18 cellular contexts compared by ENCODE assay signal in the genomic region with DNA sequence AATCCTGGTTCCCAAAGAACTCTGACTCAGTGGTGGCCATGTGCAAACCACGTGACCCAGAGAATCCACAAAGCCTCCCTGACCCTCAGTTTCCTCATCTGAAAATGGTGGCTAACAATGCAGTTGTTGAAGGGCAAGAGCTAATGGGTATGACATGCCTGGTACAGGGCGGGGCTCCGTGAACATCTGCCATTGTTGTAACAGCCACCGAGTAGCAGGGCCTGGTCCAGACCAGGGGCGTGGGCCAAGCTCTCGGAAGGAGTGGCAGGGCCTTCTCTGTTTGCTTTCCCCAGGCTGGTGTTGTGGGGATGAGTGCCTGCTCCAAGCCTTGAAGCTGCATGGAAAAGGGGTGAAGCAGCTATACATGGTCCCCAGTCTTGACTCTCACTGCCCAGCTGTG. TPM values are rescaled to one million over a fixed set of nuclear protein-coding genes. Genes with fewer than 3 reads are reported as not detected.
DNase-seq lines count a peak whose midpoint lies in the region; ATAC-seq and TF ChIP-seq lines count a peak whose summit lies in the region.
"Had no signal": no experiment of that assay in that cellular context is flagged by ENCODE, and none has a peak within 500 bp of the region (broad histone marks: within the 10 kb centered on the region; RNA-seq: fewer than 3 reads in every experiment).

No MANE protein-coding gene starts in this region.

- ATAC-seq in central memory CD8-positive, alpha-beta T cell (replicated peaks; ENCODE audit: extremely low read depth, poor library complexity, severe bottlenecking) = no peak
- no peak for ATAC-seq in HG03571 (IDR thresholded peaks at IDR 0.05; ENCODE audit: unreplicated experiment)
- ATAC-seq: activated CD4-positive, CD25-positive, alpha-beta regulatory T cell treated with anti-CD3 and anti-CD28 coated beads, Interleukin-2, amount 50 U/mL, for 24 hours; activated T-cell treated with anti-CD3 and anti-CD28 coated beads, Interleukin-2, amount 50 U/mL, for 4 hours; left lung; Right ventricle myocardium inferior; upper lobe of right lung had no signal

- H3K27me3 ChIP-seq in osteoblast (ENCODE audit: insufficient read depth, low read length) = no peaks in the 10 kb centered on the region
- H3K27me3 ChIP-seq: left lung, stomach, upper lobe of right lung had no signal

- H3K9me3 ChIP-seq in KOPT-K1 (ENCODE audit: insufficient read depth, low read length, poor library complexity, severe bottlenecking) (no peaks in the 10 kb centered on the region), osteoblast (ENCODE audit: low read depth, low read length) (no peaks in the 10 kb centered on the region)
- H3K9me3 ChIP-seq: left lung, stomach, upper lobe of right lung had no signal

- intact Hi-C loops in activated CD4-positive, alpha-beta memory T cell treated with anti-CD3 and anti-CD28 coated beads for 36 hours (cut with micrococcal nuclease) = no loop called here

- H3K4me3 Mint-ChIP-seq in activated CD4-positive, alpha-beta memory T cell treated with anti-CD3 and anti-CD28 coated beads for 36 hours = no peak overlapping the region
- no peak overlapping the region for H3K4me3 Mint-ChIP-seq in activated CD4-positive, alpha-beta memory T cell treated with anti-CD3 and anti-CD28 coated beads, Interleukin-2, amount 10 ng/mL, durations not matched to agents 7 days and 5 days
- no peak overlapping the region for H3K4me3 Mint-ChIP-seq in central memory CD8-positive, alpha-beta T cell
- H3K4me3 Mint-ChIP-seq: activated T-cell treated with anti-CD3 and anti-CD28 coated beads, Interleukin-2, amount 50 U/mL, for 4 hours had no signal

- CTCF ChIA-PET in activated CD4-positive, alpha-beta memory T cell treated with anti-CD3 and anti-CD28 coated beads for 36 hours (lab: Charles Lee) = interaction anchor here (1.6 to 4.3 kb wide), 2 partner anchors 11 to 14 kb away, joined by 3 to 34 read pairs; a partner anchor contains a TSS
- CTCF ChIA-PET in activated CD4-positive, alpha-beta memory T cell treated with anti-CD3 and anti-CD28 coated beads, Interleukin-2, amount 10 ng/mL, durations not matched to agents 7 days and 5 days (lab: Charles Lee) = interaction anchor here (1.2 to 3.1 kb wide), 5 partner anchors 11 to 285 kb away, joined by 3 to 21 read pairs (median 8); a partner anchor contains a TSS

- H3K27ac Mint-ChIP-seq in activated CD4-positive, alpha-beta memory T cell treated with anti-CD3 and anti-CD28 coated beads for 36 hours = peak overlapping the region; percentile 86
- no peak overlapping the region for H3K27ac Mint-ChIP-seq in activated CD4-positive, alpha-beta memory T cell treated with anti-CD3 and anti-CD28 coated beads, Interleukin-2, amount 10 ng/mL, durations not matched to agents 7 days and 5 days
- H3K27ac Mint-ChIP-seq in central memory CD8-positive, alpha-beta T cell (ENCODE audit: low read depth) = peak overlapping the region; percentile 32

- H3K4me1 Mint-ChIP-seq in activated CD4-positive, alpha-beta memory T cell treated with anti-CD3 and anti-CD28 coated beads for 36 hours (ENCODE audit: low read depth) = peaks cover 93% of the 10 kb centered on the region
- peaks cover 92% of the 10 kb centered on the region for H3K4me1 Mint-ChIP-seq in activated CD4-positive, alpha-beta memory T cell treated with anti-CD3 and anti-CD28 coated beads, Interleukin-2, amount 10 ng/mL, durations not matched to agents 7 days and 5 days
- H3K4me1 Mint-ChIP-seq in central memory CD8-positive, alpha-beta T cell = peaks cover 73% of the 10 kb centered on the region

- peaks cover 27% of the 10 kb centered on the region for H3K36me3 Mint-ChIP-seq in activated CD4-positive, alpha-beta memory T cell treated with anti-CD3 and anti-CD28 coated beads for 36 hours
- peaks cover 53% of the 10 kb centered on the region for H3K36me3 Mint-ChIP-seq in activated CD4-positive, alpha-beta memory T cell treated with anti-CD3 and anti-CD28 coated beads, Interleukin-2, amount 10 ng/mL, durations not matched to agents 7 days and 5 days (ENCODE audit: low read depth)
- peaks cover 2% of the 10 kb centered on the region for H3K36me3 Mint-ChIP-seq in central memory CD8-positive, alpha-beta T cell (ENCODE audit: insufficient read depth)

- no peaks in the 10 kb centered on the region for H3K9me3 Mint-ChIP-seq in activated CD4-positive, alpha-beta memory T cell treated with anti-CD3 and anti-CD28 coated beads for 36 hours
- H3K9me3 Mint-ChIP-seq in activated CD4-positive, alpha-beta memory T cell treated with anti-CD3 and anti-CD28 coated beads, Interleukin-2, amount 10 ng/mL, durations not matched to agents 7 days and 5 days = no peaks in the 10 kb centered on the region
- H3K9me3 Mint-ChIP-seq in central memory CD8-positive, alpha-beta T cell = no peaks in the 10 kb centered on the region
- H3K9me3 Mint-ChIP-seq: activated T-cell treated with anti-CD3 and anti-CD28 coated beads, Interleukin-2, amount 50 U/mL, for 4 hours; naive B cell had no signal

- H3K27me3 Mint-ChIP-seq in activated CD4-positive, alpha-beta memory T cell treated with anti-CD3 and anti-CD28 coated beads for 36 hours = no peaks in the 10 kb centered on the region
- H3K27me3 Mint-ChIP-seq in activated CD4-positive, alpha-beta memory T cell treated with anti-CD3 and anti-CD28 coated beads, Interleukin-2, amount 10 ng/mL, durations not matched to agents 7 days and 5 days = no peaks in the 10 kb centered on the region
- H3K27me3 Mint-ChIP-seq in central memory CD8-positive, alpha-beta T cell = no peaks in the 10 kb centered on the region
- H3K27me3 Mint-ChIP-seq: naive B cell had no signal

- no peak overlapping the region for H2AFZ ChIP-seq in osteoblast (ENCODE audit: low read length)

- peaks cover 15% of the 10 kb centered on the region for H4K20me1 ChIP-seq in osteoblast (ENCODE audit: insufficient read depth, low read length)

- no peak for TF ChIP-seq CTCF in osteoblast (IDR thresholded peaks at IDR 0.05; ENCODE audit: extremely low read depth, low read depth, low read length)

- DNase-seq in activated CD4-positive, alpha-beta memory T cell treated with anti-CD3 and anti-CD28 coated beads for 36 hours = no peak
- DNase-seq in activated CD4-positive, alpha-beta memory T cell treated with anti-CD3 and anti-CD28 coated beads, Interleukin-2, amount 10 ng/mL, durations not matched to agents 7 days and 5 days = no peak
- DNase-seq in central memory CD8-positive, alpha-beta T cell (ENCODE audit: low spot score in 2 of 2) = no peak
- DNase-seq in osteoblast (ENCODE audit: insufficient read length, low spot score, missing footprints) (peak; percentile 34), HuH-7 (ENCODE audit: low spot score) (no peak), pons (ENCODE audit: low spot score) (no peak)
- DNase-seq: activated T-cell treated with anti-CD3 and anti-CD28 coated beads, Interleukin-2, amount 50 U/mL, for 4 hours; EL; foreskin melanocyte; left lung; naive B cell; stomach; upper lobe of right lung had no signal

- peak overlapping the region; percentile 88 for H3K27ac ChIP-seq in KOPT-K1 (ENCODE audit: low read depth, low read length, poor library complexity, severe bottlenecking)
- H3K27ac ChIP-seq in osteoblast (ENCODE audit: low read depth, low read length) = no peak overlapping the region
- H3K27ac ChIP-seq: KMS-11, stomach, upper lobe of right lung had no signal

- peaks cover 94% of the 10 kb centered on the region for H3K79me2 ChIP-seq in osteoblast (ENCODE audit: insufficient read depth, low read length)

- POLR2A ChIA-PET in activated CD4-positive, alpha-beta memory T cell treated with anti-CD3 and anti-CD28 coated beads for 36 hours (lab: Charles Lee) = interaction anchor here (1.3 kb wide), 1 partner anchor 13 kb away, joined by 3 read pairs; no protein-coding TSS in a partner anchor
- POLR2A ChIA-PET in activated CD4-positive, alpha-beta memory T cell treated with anti-CD3 and anti-CD28 coated beads, Interleukin-2, amount 10 ng/mL, durations not matched to agents 7 days and 5 days (lab: Charles Lee) = interaction anchor here (1.0 to 10.0 kb wide), 4 partner anchors 11 to 45 kb away, joined by 3 to 70 read pairs (median 10); a partner anchor contains a TSS

- no peak overlapping the region for H3K4me2 ChIP-seq in osteoblast (ENCODE audit: insufficient read depth, low read length)
- H3K4me2 ChIP-seq: KMS-11 had no signal

- H3K36me3 ChIP-seq in KOPT-K1 (ENCODE audit: insufficient read depth, low read length) = peaks cover 80% of the 10 kb centered on the region
- H3K36me3 ChIP-seq in osteoblast (ENCODE audit: insufficient read depth, low read length) = no peaks in the 10 kb centered on the region
- H3K36me3 ChIP-seq: upper lobe of right lung had no signal

- H3K4me3 ChIP-seq in osteoblast (ENCODE audit: insufficient read depth, low read length) = no peak overlapping the region
- H3K4me3 ChIP-seq: left lung, stomach, upper lobe of right lung had no signal

- peaks cover 21% of the 10 kb centered on the region for H3K4me1 ChIP-seq in osteoblast (ENCODE audit: insufficient read depth, low read length)

RNA-seq across cellular contexts. Expression of a gene that starts 13.4 kb away (rescaled TPM):
- total RNA-seq in activated CD4-positive, alpha-beta memory T cell treated with anti-CD3 and anti-CD28 coated beads for 36 hours = 100 to 1,000 TPM; 186 to 187 TPM
- total RNA-seq in activated CD4-positive, alpha-beta memory T cell treated with anti-CD3 and anti-CD28 coated beads, Interleukin-2, amount 10 ng/mL, durations not matched to agents 7 days and 5 days = 100 to 1,000 TPM; 146 to 157 TPM
- total RNA-seq in osteoblast = 56.5 and 66.6 TPM in 2 replicates

RNA-seq across cellular contexts. Expression of a gene that starts 18.8 kb away (rescaled TPM):
- 100 to 1,000 TPM; 319 TPM for total RNA-seq in activated CD4-positive, alpha-beta memory T cell treated with anti-CD3 and anti-CD28 coated beads for 36 hours
- total RNA-seq in activated CD4-positive, alpha-beta memory T cell treated with anti-CD3 and anti-CD28 coated beads, Interleukin-2, amount 10 ng/mL, durations not matched to agents 7 days and 5 days = 100 to 1,000 TPM; 328 to 335 TPM
- 1.1 and 1.2 TPM in 2 replicates for total RNA-seq in osteoblast

RNA-seq across cellular contexts. Expression of a gene that starts 44.3 kb away (rescaled TPM):
- 1 to 10 TPM; 2.7 to 2.9 TPM for total RNA-seq in activated CD4-positive, alpha-beta memory T cell treated with anti-CD3 and anti-CD28 coated beads for 36 hours
- 1 to 10 TPM; 1.6 to 1.7 TPM for total RNA-seq in activated CD4-positive, alpha-beta memory T cell treated with anti-CD3 and anti-CD28 coated beads, Interleukin-2, amount 10 ng/mL, durations not matched to agents 7 days and 5 days
- 0.29 and 0.36 TPM in 2 replicates for total RNA-seq in osteoblast

Comparison
In these comparisons a context has a peak if more than half of its experiments do, and no peak if none do; other contexts are left out.
1. RNA of a gene that starts 18.8 kb away (total RNA-seq): 328 to 335 TPM in activated CD4-positive, alpha-beta memory T cell treated with anti-CD3 and anti-CD28 coated beads, Interleukin-2, amount 10 ng/mL, durations not matched to agents 7 days and 5 days and 319 TPM in activated CD4-positive, alpha-beta memory T cell treated with anti-CD3 and anti-CD28 coated beads for 36 hours; 1.1 to 1.2 TPM in osteoblast; every median in the first group is over 100 times any median in the second.